In the genomic region with DNA sequence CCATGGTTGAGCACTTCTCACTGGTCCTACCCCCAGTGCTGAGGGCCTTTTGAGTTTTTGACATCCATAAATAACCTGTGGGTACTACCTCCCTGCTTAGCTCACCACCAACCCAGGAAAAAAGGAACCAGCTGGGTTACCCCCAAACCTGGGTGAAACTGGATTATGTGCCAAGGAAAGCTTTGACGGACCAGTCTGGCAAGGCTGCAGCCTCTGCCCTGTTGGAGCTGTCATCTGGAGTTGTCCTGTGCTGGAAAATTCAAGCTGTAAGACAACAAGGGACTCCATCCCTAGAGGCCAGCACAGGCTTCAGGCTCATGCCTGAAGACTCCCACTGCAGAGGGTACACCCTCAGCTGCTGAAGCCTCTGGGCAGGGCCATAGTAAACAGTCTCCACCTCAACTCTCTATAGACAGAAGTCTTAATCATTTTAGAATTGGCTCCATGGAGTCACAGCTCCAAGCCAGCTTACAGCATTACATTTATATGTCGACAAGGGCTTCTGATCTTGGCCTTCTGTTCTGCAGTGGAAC, we compare ENCODE assay signal across 10 cellular contexts.
DNase-seq lines count a peak whose midpoint lies in the region; ATAC-seq and TF ChIP-seq lines count a peak whose summit lies in the region.
"Had no signal": no experiment of that assay in that cellular context is flagged by ENCODE, and none has a peak within 500 bp of the region (broad histone marks: within the 10 kb centered on the region; RNA-seq: fewer than 3 reads in every experiment).

No MANE protein-coding gene starts in this region.

- no peaks in the 10 kb centered on the region for H3F3A ChIP-seq in GM23338 (replicated peaks; ENCODE audit: low read depth)

- H3K27ac ChIP-seq in left lung (peak overlapping the region; percentile 50 to 74), temporal lobe (ENCODE audit: low read depth, low read length) (peak overlapping the region; percentile 38), GM23338 (ENCODE audit: low read depth) (no peak overlapping the region)

- no peaks in the 10 kb centered on the region for H3K9me3 ChIP-seq in left lung

- TF ChIP-seq CTCF in left lung (IDR thresholded peaks at IDR 0.05) (no peak), GM23338 (conservative IDR thresholded peaks at IDR 0.05; ENCODE audit: low read depth in 2 of 2) (no peak)

- POLR2A ChIA-PET in activated naive CD8-positive, alpha-beta T cell treated with anti-CD3 and anti-CD28 coated beads, Interleukin-2, amount 10 ng/mL, durations not matched to agents 7 days and 5 days (lab: Charles Lee) = interaction anchor here (15.6 kb wide), 1 partner anchor 22 kb away, joined by 387 read pairs; no protein-coding TSS in a partner anchor

- peaks cover 16% of the 10 kb centered on the region for H3K36me3 Mint-ChIP-seq in activated naive CD8-positive, alpha-beta T cell treated with anti-CD3 and anti-CD28 coated beads, Interleukin-2, amount 10 ng/mL, durations not matched to agents 7 days and 5 days
- H3K36me3 Mint-ChIP-seq in GM23338 (ENCODE audit: low read depth) = no peaks in the 10 kb centered on the region

- H3K36me3 ChIP-seq in left lung = no peaks in the 10 kb centered on the region
- no peaks in the 10 kb centered on the region for H3K36me3 ChIP-seq in GM23338 (ENCODE audit: insufficient read depth)

- no peak overlapping the region for H3K4me2 ChIP-seq in GM23338

- peak overlapping the region; percentile 87 for H3K27ac Mint-ChIP-seq in activated naive CD8-positive, alpha-beta T cell treated with anti-CD3 and anti-CD28 coated beads, Interleukin-2, amount 10 ng/mL, durations not matched to agents 7 days and 5 days
- no peak overlapping the region; the same call in 1 of the 2 replicates for H3K27ac Mint-ChIP-seq in GM23338

- DNase-seq in DMS53 (lab: John Stamatoyannopoulos, UW) = peak; percentile 68
- DNase-seq in DMS53 treated with DMSO at 0.1 percent for 48 hours (lab: John Stamatoyannopoulos, UW; ENCODE audit: unreplicated experiment) = no peak
- no peak for DNase-seq in activated naive CD8-positive, alpha-beta T cell treated with anti-CD3 and anti-CD28 coated beads, Interleukin-2, amount 10 ng/mL, durations not matched to agents 7 days and 5 days
- DNase-seq in left lung = no peak
- no peak for DNase-seq in GM23338 (ENCODE audit: low spot score)
- DNase-seq in NCI-H146 treated with DMSO at 0.1 percent for 48 hours (lab: John Stamatoyannopoulos, UW; ENCODE audit: unreplicated experiment) = no peak
- DNase-seq: 8988T, NCI-H1436 treated with DMSO at 0.1 percent for 48 hours had no signal

- H4K20me1 ChIP-seq in GM23338 (replicated peaks; ENCODE audit: insufficient read depth) = 0 out of 2 replicates have a peak, but pooled peaks cover 3% of the 10 kb centered on the region

- no peak overlapping the region for H2AFZ ChIP-seq in GM23338

- H3K9me2 ChIP-seq in GM23338 (ENCODE audit: insufficient read depth) = no peaks in the 10 kb centered on the region

- no peaks in the 10 kb centered on the region for H3K27me3 ChIP-seq in left lung
- no peaks in the 10 kb centered on the region for H3K27me3 ChIP-seq in GM23338 (ENCODE audit: insufficient read depth)

- H3K4me1 Mint-ChIP-seq in activated naive CD8-positive, alpha-beta T cell treated with anti-CD3 and anti-CD28 coated beads, Interleukin-2, amount 10 ng/mL, durations not matched to agents 7 days and 5 days = peaks cover 86% of the 10 kb centered on the region
- peaks cover 73% of the 10 kb centered on the region for H3K4me1 Mint-ChIP-seq in GM23338

- H3K27me3 Mint-ChIP-seq in activated naive CD8-positive, alpha-beta T cell treated with anti-CD3 and anti-CD28 coated beads, Interleukin-2, amount 10 ng/mL, durations not matched to agents 7 days and 5 days = no peaks in the 10 kb centered on the region
- H3K27me3 Mint-ChIP-seq in GM23338 (ENCODE audit: insufficient read depth, low read depth, poor library complexity) = peaks cover 3% of the 10 kb centered on the region

- peak overlapping the region; percentile 67 for H3K4me3 Mint-ChIP-seq in activated naive CD8-positive, alpha-beta T cell treated with anti-CD3 and anti-CD28 coated beads, Interleukin-2, amount 10 ng/mL, durations not matched to agents 7 days and 5 days
- no peak overlapping the region for H3K4me3 Mint-ChIP-seq in GM23338

- intact Hi-C loops in left lung (cut with DNase I) = no loop called here

- H3K4me1 ChIP-seq in left lung (peaks cover 7 to 24% of the 10 kb centered on the region in 2 donors), GM23338 (ENCODE audit: insufficient read depth) (peaks cover 40% of the 10 kb centered on the region)

- H3K9me3 Mint-ChIP-seq in activated naive CD8-positive, alpha-beta T cell treated with anti-CD3 and anti-CD28 coated beads, Interleukin-2, amount 10 ng/mL, durations not matched to agents 7 days and 5 days = no peaks in the 10 kb centered on the region
- no peaks in the 10 kb centered on the region for H3K9me3 Mint-ChIP-seq in GM23338

- peak; percentile 17 for ATAC-seq in activated naive CD8-positive, alpha-beta T cell treated with anti-CD3 and anti-CD28 coated beads, Interleukin-2, amount 10 ng/mL, durations not matched to agents 7 days and 5 days (ENCODE audit: low read depth)
- peak; percentile 8 for ATAC-seq in left lung
- ATAC-seq in GM23338 = no peak
- ATAC-seq in GM18909 (IDR thresholded peaks at IDR 0.05; ENCODE audit: poor library complexity, unreplicated experiment) = no peak

- H3K4me3 ChIP-seq in left lung (no peak overlapping the region), GM23338 (no peak overlapping the region)

- H3K79me2 ChIP-seq in GM23338 (replicated peaks; ENCODE audit: insufficient read depth) = peaks cover 93% of the 10 kb centered on the region

TF ChIP-seq in GM23338, 12 proteins besides CTCF, POLR2A, EP300 and RAD21 (continues in another document):
- TF ChIP-seq, protein P1, sequence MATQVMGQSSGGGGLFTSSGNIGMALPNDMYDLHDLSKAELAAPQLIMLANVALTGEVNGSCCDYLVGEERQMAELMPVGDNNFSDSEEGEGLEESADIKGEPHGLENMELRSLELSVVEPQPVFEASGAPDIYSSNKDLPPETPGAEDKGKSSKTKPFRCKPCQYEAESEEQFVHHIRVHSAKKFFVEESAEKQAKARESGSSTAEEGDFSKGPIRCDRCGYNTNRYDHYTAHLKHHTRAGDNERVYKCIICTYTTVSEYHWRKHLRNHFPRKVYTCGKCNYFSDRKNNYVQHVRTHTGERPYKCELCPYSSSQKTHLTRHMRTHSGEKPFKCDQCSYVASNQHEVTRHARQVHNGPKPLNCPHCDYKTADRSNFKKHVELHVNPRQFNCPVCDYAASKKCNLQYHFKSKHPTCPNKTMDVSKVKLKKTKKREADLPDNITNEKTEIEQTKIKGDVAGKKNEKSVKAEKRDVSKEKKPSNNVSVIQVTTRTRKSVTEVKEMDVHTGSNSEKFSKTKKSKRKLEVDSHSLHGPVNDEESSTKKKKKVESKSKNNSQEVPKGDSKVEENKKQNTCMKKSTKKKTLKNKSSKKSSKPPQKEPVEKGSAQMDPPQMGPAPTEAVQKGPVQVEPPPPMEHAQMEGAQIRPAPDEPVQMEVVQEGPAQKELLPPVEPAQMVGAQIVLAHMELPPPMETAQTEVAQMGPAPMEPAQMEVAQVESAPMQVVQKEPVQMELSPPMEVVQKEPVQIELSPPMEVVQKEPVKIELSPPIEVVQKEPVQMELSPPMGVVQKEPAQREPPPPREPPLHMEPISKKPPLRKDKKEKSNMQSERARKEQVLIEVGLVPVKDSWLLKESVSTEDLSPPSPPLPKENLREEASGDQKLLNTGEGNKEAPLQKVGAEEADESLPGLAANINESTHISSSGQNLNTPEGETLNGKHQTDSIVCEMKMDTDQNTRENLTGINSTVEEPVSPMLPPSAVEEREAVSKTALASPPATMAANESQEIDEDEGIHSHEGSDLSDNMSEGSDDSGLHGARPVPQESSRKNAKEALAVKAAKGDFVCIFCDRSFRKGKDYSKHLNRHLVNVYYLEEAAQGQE (IDR thresholded peaks at IDR 0.05; ENCODE audit: unreplicated experiment) = no peak

Comparison
In these comparisons a context has a peak if more than half of its experiments do, and no peak if none do; other contexts are left out.
1. ATAC-seq: peak in activated naive CD8-positive, alpha-beta T cell treated with anti-CD3 and anti-CD28 coated beads, Interleukin-2, amount 10 ng/mL, durations not matched to agents 7 days and 5 days (single experiment) and left lung (single experiment); none in GM23338 (single experiment) and GM18909 (single experiment).